In the genomic region with DNA sequence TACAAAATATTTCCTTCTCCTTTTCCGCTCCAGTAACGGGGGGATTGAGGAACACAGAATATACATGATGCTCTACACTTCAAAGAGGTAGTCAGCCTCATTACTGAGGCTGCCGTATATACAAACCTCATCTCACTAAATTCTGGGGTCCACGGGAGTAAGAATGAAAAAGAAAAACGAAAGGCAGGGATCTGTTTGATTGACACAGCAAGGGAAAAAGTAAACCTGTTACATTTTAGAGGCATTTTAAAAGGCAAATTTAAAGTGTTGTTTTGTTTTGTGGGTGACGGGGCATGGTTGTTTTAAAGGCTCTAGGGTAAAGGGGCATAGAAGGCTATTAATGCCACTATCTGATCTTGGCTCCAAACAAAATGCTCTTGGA, we compare ENCODE assay signal across 10 cellular contexts. TPM values are rescaled to one million over a fixed set of nuclear protein-coding genes. Genes with fewer than 3 reads are reported as not detected.
DNase-seq lines count a peak whose midpoint lies in the region; ATAC-seq and TF ChIP-seq lines count a peak whose summit lies in the region.
"Had no signal": no experiment of that assay in that cellular context is flagged by ENCODE, and none has a peak within 500 bp of the region (broad histone marks: within the 10 kb centered on the region; RNA-seq: fewer than 3 reads in every experiment).

No MANE protein-coding gene starts in this region.

- no peaks in the 10 kb centered on the region for H3K79me1 ChIP-seq in H9 (ENCODE audit: insufficient read depth, low read depth, low read length, poor library complexity, severe bottlenecking)

- no peak overlapping the region for H4K91ac ChIP-seq in H9 (ENCODE audit: insufficient read length, low read depth, low read length)

- H3K4me3 Mint-ChIP-seq in H9: peak overlapping the region; percentile 82 to 92

- H3K23ac ChIP-seq in H9 (ENCODE audit: insufficient read length, low read depth, low read length): no peak overlapping the region

- no peaks in the 10 kb centered on the region for H3K79me2 ChIP-seq in H9 (ENCODE audit: insufficient read depth, low read length)
- no peaks in the 10 kb centered on the region for H3K79me2 ChIP-seq in PC-9 (ENCODE audit: low read depth)

- H3K4me3 ChIP-seq in PC-9 (no peak overlapping the region; the same call in 1 of the 2 replicates), fibroblast of villous mesenchyme (ENCODE audit: low read depth, low read length) (peak overlapping the region; percentile 61), sigmoid colon (peak overlapping the region in 3 of 4 donors; percentile 7 to 55 (median 44)), left lung (no peak overlapping the region)

- H2BK12ac ChIP-seq in H9 (ENCODE audit: insufficient read length, low read depth, low read length): no peak overlapping the region

- no peak overlapping the region for H2BK20ac ChIP-seq in H9 (ENCODE audit: low read depth, low read length, poor library complexity, severe bottlenecking)

- no peak for TF ChIP-seq CTCF in H9 (conservative IDR thresholded peaks at IDR 0.05)
- no peak for TF ChIP-seq CTCF in PC-9 (conservative IDR thresholded peaks at IDR 0.05)
- no peak for TF ChIP-seq CTCF in fibroblast of villous mesenchyme (IDR thresholded peaks at IDR 0.05; ENCODE audit: insufficient read depth, low read depth, low read length)
- TF ChIP-seq CTCF in sigmoid colon (IDR thresholded peaks at IDR 0.05): no peak
- no peak for TF ChIP-seq CTCF in left lung (IDR thresholded peaks at IDR 0.05)

- ATAC-seq in left lung: no peak

- no peaks in the 10 kb centered on the region; a peak in 1 of 7 replicates for H3K36me3 Mint-ChIP-seq in H9 (ENCODE audit: insufficient read depth in 1 of 3, low read depth in 3 of 3)

- H3K9me3 ChIP-seq in H9 (ENCODE audit: control insufficient read depth, low read depth, low read length): no peaks in the 10 kb centered on the region
- no peaks in the 10 kb centered on the region for H3K9me3 ChIP-seq in PC-9 (ENCODE audit: insufficient read depth, low read depth)
- no peaks in the 10 kb centered on the region for H3K9me3 ChIP-seq in sigmoid colon
- H3K9me3 ChIP-seq in left lung: no peaks in the 10 kb centered on the region

- H3K4me1 Mint-ChIP-seq in H9: peaks cover 39 to 46% of the 10 kb centered on the region in 2 experiments

- H2AFZ ChIP-seq in H9 (ENCODE audit: low read length): peak overlapping the region; percentile 35
- H2AFZ ChIP-seq in PC-9: 0 out of 2 replicates have a peak overlapping the region, but pooled peaks have one; percentile 52

- H3K9me3 Mint-ChIP-seq in H9: peaks cover 0 to 6% of the 10 kb centered on the region in 2 experiments; a peak in 3 of 5 replicates

- CTCF ChIA-PET in PC-9 (lab: Charles Lee): interaction anchor here (1.1 kb wide), 1 partner anchor 1631 kb away, joined by 3 read pairs; no protein-coding TSS in a partner anchor

- H3K18ac ChIP-seq in H9 (ENCODE audit: insufficient read length, low read depth, low read length): no peak overlapping the region

- H4K20me1 ChIP-seq in H9 (ENCODE audit: control insufficient read depth, insufficient read depth, insufficient read length): no peaks in the 10 kb centered on the region
- no peaks in the 10 kb centered on the region for H4K20me1 ChIP-seq in PC-9 (ENCODE audit: insufficient read depth)

- no peak overlapping the region for H3K27ac Mint-ChIP-seq in H9
- H3K27ac Mint-ChIP-seq: activated CD4-positive, alpha-beta T cell treated with anti-CD3 and anti-CD28 coated beads, Interleukin-2, amount 10 ng/mL, durations not matched to agents 7 days and 5 days had no signal

- H3K4me1 ChIP-seq in H9 (ENCODE audit: insufficient read depth, low read length): no peaks in the 10 kb centered on the region
- H3K4me1 ChIP-seq in PC-9 (replicated peaks; ENCODE audit: insufficient read depth): no peaks in the 10 kb centered on the region
- peaks cover 0 to 52% (median 41%) of the 10 kb centered on the region in 4 donors for H3K4me1 ChIP-seq in sigmoid colon
- H3K4me1 ChIP-seq in left lung: peaks cover 18 to 49% of the 10 kb centered on the region in 2 donors

- no peak overlapping the region for H3T11ph ChIP-seq in H9 (ENCODE audit: low read length)

- no peaks in the 10 kb centered on the region for H3K36me3 ChIP-seq in PC-9 (ENCODE audit: low read depth)
- H3K36me3 ChIP-seq in sigmoid colon: no peaks in the 10 kb centered on the region
- H3K36me3 ChIP-seq in left lung: no peaks in the 10 kb centered on the region

- TF ChIP-seq EP300 in sigmoid colon (IDR thresholded peaks at IDR 0.05): no peak

- H3K4ac ChIP-seq in H9 (ENCODE audit: low read depth, low read length): no peak overlapping the region

- no peaks in the 10 kb centered on the region for H3K9me2 ChIP-seq in PC-9 (ENCODE audit: insufficient read depth)

- POLR2A ChIA-PET in PC-9 (lab: Charles Lee; ENCODE audit: unreplicated experiment): no interaction called here

- DNase-seq in H9 (no peak), PC-9 (no peak), fibroblast of villous mesenchyme (ENCODE audit: low read depth) (no peak), sigmoid colon (no peak), LoVo (ENCODE audit: low spot score) (no peak), foreskin melanocyte (no peak), H4 (ENCODE audit: low spot score) (no peak), left lung (no peak)
- DNase-seq: activated CD4-positive, alpha-beta T cell treated with anti-CD3 and anti-CD28 coated beads, Interleukin-2, amount 10 ng/mL, durations not matched to agents 7 days and 5 days had no signal

- H2BK15ac ChIP-seq in H9 (ENCODE audit: low read depth, low read length): no peak overlapping the region

- no peak overlapping the region for H4K5ac ChIP-seq in H9 (ENCODE audit: insufficient read length, low read depth, low read length)

- no peak for TF ChIP-seq POLR2A in sigmoid colon (IDR thresholded peaks at IDR 0.05)

- intact Hi-C loops in PC-9 (cut with micrococcal nuclease; ENCODE audit: unreplicated experiment): loop anchor here (5.0 to 10.0 kb wide), 3 partner anchors 339 to 1761 kb away; no protein-coding TSS in a partner anchor
- intact Hi-C loops in sigmoid colon (cut with DNase I): loop anchor here (10.0 kb wide), 1 partner anchor 339 kb away; no protein-coding TSS in a partner anchor
- intact Hi-C loops in left lung (cut with DNase I): no loop called here

- H4K8ac ChIP-seq in H9 (replicated peaks; ENCODE audit: insufficient read length, low read depth, low read length): no peak overlapping the region

- H2AK5ac ChIP-seq in H9 (ENCODE audit: insufficient read length, low read length): no peak overlapping the region

- BruUV-seq in PC-9 (replicated peaks; lab: Mats Ljungman, UMichigan): no TSS peak

- H2BK120ac ChIP-seq in H9 (ENCODE audit: low read depth, low read length, poor library complexity, severe bottlenecking): no peak overlapping the region

- H3K27ac ChIP-seq in H9 (ENCODE audit: insufficient read length, low read depth, low read length): no peak overlapping the region
- H3K27ac ChIP-seq in PC-9: no peak overlapping the region
- H3K27ac ChIP-seq in sigmoid colon: no peak overlapping the region
- H3K27ac ChIP-seq in left lung: no peak overlapping the region

- no peak overlapping the region for H3K56ac ChIP-seq in H9 (ENCODE audit: insufficient read length, low read depth, low read length)

- H3K9ac ChIP-seq in H9 (ENCODE audit: extremely low read depth, insufficient read length, low read length): no peak overlapping the region

- H3K23me2 ChIP-seq in H9 (ENCODE audit: insufficient read length, low read depth, low read length, poor library complexity, severe bottlenecking): peaks cover 51% of the 10 kb centered on the region

- peaks cover 20% of the 10 kb centered on the region; the same call in 1 of the 2 replicates for H3K27me3 ChIP-seq in H9 (ENCODE audit: insufficient read depth, low read length)
- no peaks in the 10 kb centered on the region for H3K27me3 ChIP-seq in PC-9 (ENCODE audit: insufficient read depth, low read depth)
- peaks cover 7 to 19% (median 10%) of the 10 kb centered on the region in 3 donors for H3K27me3 ChIP-seq in sigmoid colon
- H3K27me3 ChIP-seq in left lung: peaks cover 66 to 83% of the 10 kb centered on the region in 2 donors

- no peaks in the 10 kb centered on the region for H3F3A ChIP-seq in PC-9 (ENCODE audit: insufficient read depth, low read depth)

- no CpG with 5 or more reads among the region's 6 CpGs for WGBS in H9 (ENCODE audit: extremely low coverage, insufficient read length, low lambda C conversion rate)
- 7 to 8% methylated on average over 6 of the region's 6 CpGs for WGBS in sigmoid colon, 2 donors

- no peak overlapping the region for H3K14ac ChIP-seq in H9 (ENCODE audit: insufficient read depth, low read length)

- peaks cover 50% of the 10 kb centered on the region for H3K27me3 Mint-ChIP-seq in H9 (ENCODE audit: low read depth)

- H2BK5ac ChIP-seq in H9 (ENCODE audit: insufficient read length, low read length): no peak overlapping the region

- H3K4me2 ChIP-seq in H9 (ENCODE audit: insufficient read depth, insufficient read length, low read length) (peak overlapping the region; percentile 98), PC-9 (peak overlapping the region; percentile 64)

RNA-seq across cellular contexts. Expression of gene PCDH10, which starts 2.9 kb away (rescaled TPM):
- total RNA-seq in H9 (2021): 6.9 and 8.1 TPM in 2 replicates
- not detected in 2 replicates for total RNA-seq in PC-9 (2021)
- total RNA-seq in fibroblast of villous mesenchyme: 16.4 and 25.8 TPM in 2 replicates
- 1 to 10 TPM in 3 of 4 donors, under 1 TPM in 1; 0.49 to 1.9 (median 1.4) TPM for total RNA-seq in sigmoid colon
- polyA plus RNA-seq in sigmoid colon: under 1 TPM in 2 of 3 donors, not detected in 1; under 0.01 to 0.34 TPM
- total RNA-seq in H4 (2014; rRNA removed; shearing (Covaris generic)): 4.5 and 5.5 TPM in 2 replicates
- under 1 TPM; 0.58 to 0.92 TPM for total RNA-seq in left lung
- total RNA-seq: activated CD4-positive, alpha-beta T cell treated with anti-CD3 and anti-CD28 coated beads, Interleukin-2, amount 10 ng/mL, durations not matched to agents 7 days and 5 days; OCI-LY7 had no signal

Comparison
In these comparisons a context has a peak if more than half of its experiments do, and no peak if none do; other contexts are left out.
1. H3K4me3 ChIP-seq: peak in fibroblast of villous mesenchyme (single experiment) and sigmoid colon (3 of 4); none in PC-9 (single experiment) and left lung (0 of 2).
2. intact Hi-C loops: an anchor here in PC-9 (5.0 to 10.0 kb wide) and sigmoid colon (10.0 kb wide); none called in left lung.